ENCODE assay signal across 25 cellular contexts in genomic region chr11:2535673-2536439, GRCh38.
DNase-seq lines count a peak whose midpoint lies in the region; ATAC-seq and TF ChIP-seq lines count a peak whose summit lies in the region.
"Had no signal": no experiment of that assay in that cellular context is flagged by ENCODE, and none has a peak within 500 bp of the region (broad histone marks: within the 10 kb centered on the region; RNA-seq: fewer than 3 reads in every experiment).

No MANE protein-coding gene starts in this region.

- no peak for TF ChIP-seq CTCF in choroid plexus epithelial cell (conservative IDR thresholded peaks at IDR 0.05; ENCODE audit: low read depth, low read length)
- TF ChIP-seq CTCF in left lung (IDR thresholded peaks at IDR 0.05): no peak

- H3K4me1 Mint-ChIP-seq in activated CD8-positive, alpha-beta memory T cell treated with anti-CD3 and anti-CD28 coated beads, Interleukin-2, amount 10 ng/mL, durations not matched to agents 7 days and 5 days: peaks cover 19% of the 10 kb centered on the region

- no peaks in the 10 kb centered on the region for H3K27me3 ChIP-seq in left lung
- H3K27me3 ChIP-seq: hepatocyte had no signal

- H3K4me3 ChIP-seq in choroid plexus epithelial cell (ENCODE audit: low read depth, low read length): no peak overlapping the region
- H3K4me3 ChIP-seq in left lung: no peak overlapping the region
- H3K4me3 ChIP-seq: HAP-1, hepatocyte had no signal

- intact Hi-C loops in left lung (cut with DNase I): no loop called here

- H3K4me1 ChIP-seq in left lung: peaks cover 7 to 23% of the 10 kb centered on the region in 2 donors

- peak; percentile 13 for DNase-seq in activated CD8-positive, alpha-beta memory T cell treated with anti-CD3 and anti-CD28 coated beads, Interleukin-2, amount 50 U/mL, for 4 hours
- DNase-seq in activated CD8-positive, alpha-beta memory T cell treated with anti-CD3 and anti-CD28 coated beads, Interleukin-2, amount 10 ng/mL, durations not matched to agents 7 days and 5 days: no peak
- peak; percentile 22 for DNase-seq in choroid plexus epithelial cell (ENCODE audit: low read depth)
- DNase-seq in left lung: peak; percentile 32 to 79
- DNase-seq in retina: peak; percentile 38
- no peak for DNase-seq in AG20443 (ENCODE audit: low spot score)
- DNase-seq in NOMO-1 (lab: John Stamatoyannopoulos, UW; ENCODE audit: unreplicated experiment in 2 of 2): no peak
- DNase-seq: 8988T; activated CD4-positive, alpha-beta memory T cell treated with anti-CD3 and anti-CD28 coated beads, Interleukin-2, amount 10 ng/mL, durations not matched to agents 7 days and 5 days; activated CD4-positive, CD25-positive, alpha-beta regulatory T cell; activated T-cell treated with anti-CD3 and anti-CD28 coated beads, Interleukin-2, amount 50 U/mL, for 72 hours; amniotic stem cell; foreskin fibroblast; naive B cell; NCI-H1930; NCI-H226; SK-N-SH; small intestine; stimulated activated CD4-positive, alpha-beta T cell treated with anti-CD3 and anti-CD28 coated beads, Interleukin-4, amount 100 ng/mL, for 24 hours; stimulated activated naive CD8-positive, alpha-beta T cell treated with anti-CD3 and anti-CD28 coated beads, Interleukin-15, amount 100 ng/mL, for 72 hours had no signal

- no peak overlapping the region for H3K27ac Mint-ChIP-seq in activated CD8-positive, alpha-beta memory T cell treated with anti-CD3 and anti-CD28 coated beads, Interleukin-2, amount 10 ng/mL, durations not matched to agents 7 days and 5 days
- H3K27ac Mint-ChIP-seq: activated CD4-positive, alpha-beta memory T cell treated with anti-CD3 and anti-CD28 coated beads, Interleukin-2, amount 10 ng/mL, durations not matched to agents 7 days and 5 days; activated T-cell treated with anti-CD3 and anti-CD28 coated beads, Interleukin-2, amount 50 U/mL, for 72 hours; naive B cell; stimulated activated naive CD8-positive, alpha-beta T cell treated with anti-CD3 and anti-CD28 coated beads, Interleukin-15, amount 100 ng/mL, for 72 hours; type B pancreatic cell had no signal

- H3K4me3 Mint-ChIP-seq in activated CD8-positive, alpha-beta memory T cell treated with anti-CD3 and anti-CD28 coated beads, Interleukin-2, amount 10 ng/mL, durations not matched to agents 7 days and 5 days: no peak overlapping the region
- H3K4me3 Mint-ChIP-seq: activated CD4-positive, alpha-beta memory T cell treated with anti-CD3 and anti-CD28 coated beads, Interleukin-2, amount 10 ng/mL, durations not matched to agents 7 days and 5 days; activated T-cell treated with anti-CD3 and anti-CD28 coated beads, Interleukin-2, amount 50 U/mL, for 72 hours; naive B cell; stimulated activated naive CD8-positive, alpha-beta T cell treated with anti-CD3 and anti-CD28 coated beads, Interleukin-15, amount 100 ng/mL, for 72 hours; type B pancreatic cell had no signal

- CTCF ChIA-PET in activated CD8-positive, alpha-beta memory T cell treated with anti-CD3 and anti-CD28 coated beads, Interleukin-2, amount 10 ng/mL, durations not matched to agents 7 days and 5 days (lab: Charles Lee): interaction anchor here (4.3 to 10.3 kb wide), 3 partner anchors 354 to 554 kb away, joined by 50 to 471 read pairs (median 64); partner anchors contain the start of genes CDKN1C and PHLDA2

- H3K27me3 Mint-ChIP-seq in activated CD8-positive, alpha-beta memory T cell treated with anti-CD3 and anti-CD28 coated beads, Interleukin-2, amount 10 ng/mL, durations not matched to agents 7 days and 5 days: no peaks in the 10 kb centered on the region
- H3K27me3 Mint-ChIP-seq: activated CD4-positive, alpha-beta memory T cell treated with anti-CD3 and anti-CD28 coated beads, Interleukin-2, amount 10 ng/mL, durations not matched to agents 7 days and 5 days; stimulated activated naive CD8-positive, alpha-beta T cell treated with anti-CD3 and anti-CD28 coated beads, Interleukin-15, amount 100 ng/mL, for 72 hours had no signal

- H3K36me3 Mint-ChIP-seq in activated CD8-positive, alpha-beta memory T cell treated with anti-CD3 and anti-CD28 coated beads, Interleukin-2, amount 10 ng/mL, durations not matched to agents 7 days and 5 days: no peaks in the 10 kb centered on the region
- H3K36me3 Mint-ChIP-seq: naive B cell, type B pancreatic cell had no signal

- no peaks in the 10 kb centered on the region for H3K36me3 ChIP-seq in left lung
- H3K36me3 ChIP-seq: HAP-1 had no signal

- H3K9me3 Mint-ChIP-seq in activated CD8-positive, alpha-beta memory T cell treated with anti-CD3 and anti-CD28 coated beads, Interleukin-2, amount 10 ng/mL, durations not matched to agents 7 days and 5 days (ENCODE audit: low read depth): no peaks in the 10 kb centered on the region
- H3K9me3 Mint-ChIP-seq: activated CD4-positive, alpha-beta memory T cell treated with anti-CD3 and anti-CD28 coated beads, Interleukin-2, amount 10 ng/mL, durations not matched to agents 7 days and 5 days; activated T-cell treated with anti-CD3 and anti-CD28 coated beads, Interleukin-2, amount 50 U/mL, for 72 hours; naive B cell; stimulated activated naive CD8-positive, alpha-beta T cell treated with anti-CD3 and anti-CD28 coated beads, Interleukin-15, amount 100 ng/mL, for 72 hours; type B pancreatic cell had no signal

- H3K9me3 ChIP-seq in left lung: no peaks in the 10 kb centered on the region
- H3K9me3 ChIP-seq: HAP-1, SK-N-SH had no signal

- H3K27ac ChIP-seq in left lung: no peak overlapping the region
- H3K27ac ChIP-seq: epithelial cell of prostate had no signal

- no peak for ATAC-seq in activated CD8-positive, alpha-beta memory T cell treated with anti-CD3 and anti-CD28 coated beads, Interleukin-2, amount 10 ng/mL, durations not matched to agents 7 days and 5 days
- ATAC-seq in left lung (no peak), GM21515 (IDR thresholded peaks at IDR 0.05; ENCODE audit: unreplicated experiment) (no peak)
- ATAC-seq: activated T-cell treated with anti-CD3 and anti-CD28 coated beads, Interleukin-2, amount 50 U/mL, for 72 hours; stimulated activated naive CD8-positive, alpha-beta T cell treated with anti-CD3 and anti-CD28 coated beads, Interleukin-15, amount 100 ng/mL, for 72 hours had no signal

Comparison
In these comparisons a context has a peak if more than half of its experiments do, and no peak if none do; other contexts are left out.
1. DNase-seq: peak in activated CD8-positive, alpha-beta memory T cell treated with anti-CD3 and anti-CD28 coated beads, Interleukin-2, amount 50 U/mL, for 4 hours (single experiment), choroid plexus epithelial cell (single experiment), left lung (2 of 2) and retina (single experiment); none in activated CD8-positive, alpha-beta memory T cell treated with anti-CD3 and anti-CD28 coated beads, Interleukin-2, amount 10 ng/mL, durations not matched to agents 7 days and 5 days (single experiment), AG20443 (single experiment) and NOMO-1 (0 of 2).